1 cellular context compared by ENCODE assay signal in genomic region chrX:120456973-120457372, GRCh38.
TF ChIP-seq lines count a peak whose summit lies in the region.

No MANE protein-coding gene starts in this region.

TF ChIP-seq in IMR-90, 13 proteins besides CTCF, POLR2A, EP300 and RAD21 (continued from another document):
- no peak for TF ChIP-seq BHLHE40 (IDR thresholded peaks at IDR 0.05; ENCODE audit: low read depth, low read length)
